Comparison of ENCODE assay signal across 1 cellular context in the genomic region with DNA sequence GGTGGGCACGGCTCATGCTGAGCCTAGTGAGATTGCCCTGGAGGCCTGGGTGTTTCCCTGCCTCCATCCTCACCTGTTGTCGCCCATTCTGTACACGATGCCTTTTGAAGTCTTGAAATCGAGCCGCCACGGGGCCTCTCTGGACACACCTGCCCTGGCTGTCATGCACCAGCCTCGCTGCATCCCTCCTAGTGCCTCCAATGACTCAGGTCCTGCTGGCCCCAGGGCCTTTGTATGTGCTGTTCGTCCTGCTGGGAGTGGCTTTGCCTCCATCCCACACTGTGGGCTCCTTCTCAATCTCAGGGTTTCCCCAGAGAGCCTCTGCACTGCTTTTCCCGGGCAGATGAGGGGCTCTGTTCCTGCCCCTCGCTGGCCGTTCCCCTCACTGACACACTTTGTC.
TF ChIP-seq lines count a peak whose summit lies in the region.

No MANE protein-coding gene starts in this region.

TF ChIP-seq in H1, 55 proteins besides CTCF, POLR2A, EP300 and RAD21:
- no peak for TF ChIP-seq CBX8 (IDR thresholded peaks at IDR 0.05; ENCODE audit: borderline replicate concordance, low read depth, low read length)
- TF ChIP-seq SUZ12 (IDR thresholded peaks at IDR 0.05; ENCODE audit: low read length): no peak
- no peak for TF ChIP-seq PHF8 (conservative IDR thresholded peaks at IDR 0.05; ENCODE audit: low read depth, low read length)
- no peak for TF ChIP-seq NANOG (IDR thresholded peaks at IDR 0.05; ENCODE audit: insufficient read depth, low read depth, low read length, poor library complexity, severe bottlenecking)
- TF ChIP-seq, protein P1, sequence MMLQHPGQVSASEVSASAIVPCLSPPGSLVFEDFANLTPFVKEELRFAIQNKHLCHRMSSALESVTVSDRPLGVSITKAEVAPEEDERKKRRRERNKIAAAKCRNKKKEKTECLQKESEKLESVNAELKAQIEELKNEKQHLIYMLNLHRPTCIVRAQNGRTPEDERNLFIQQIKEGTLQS (IDR thresholded peaks at IDR 0.05; ENCODE audit: insufficient read depth, low read depth, low read length): no peak
- no peak for TF ChIP-seq SP2 (IDR thresholded peaks at IDR 0.05; ENCODE audit: low read length)
- no peak for TF ChIP-seq CEBPB (IDR thresholded peaks at IDR 0.05; ENCODE audit: low read depth, low read length)
- no peak for TF ChIP-seq HDAC6 (IDR thresholded peaks at IDR 0.05; ENCODE audit: low read depth, low read length)
- TF ChIP-seq, protein P2, sequence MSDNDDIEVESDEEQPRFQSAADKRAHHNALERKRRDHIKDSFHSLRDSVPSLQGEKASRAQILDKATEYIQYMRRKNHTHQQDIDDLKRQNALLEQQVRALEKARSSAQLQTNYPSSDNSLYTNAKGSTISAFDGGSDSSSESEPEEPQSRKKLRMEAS (IDR thresholded peaks at IDR 0.05): no peak
- no peak for TF ChIP-seq EZH2 (IDR thresholded peaks at IDR 0.05; ENCODE audit: low read depth, low read length, severe bottlenecking)
- no peak for TF ChIP-seq BCL11A (IDR thresholded peaks at IDR 0.05; ENCODE audit: low read depth in 2 of 2, low read length in 2 of 2)
- TF ChIP-seq, protein P3, sequence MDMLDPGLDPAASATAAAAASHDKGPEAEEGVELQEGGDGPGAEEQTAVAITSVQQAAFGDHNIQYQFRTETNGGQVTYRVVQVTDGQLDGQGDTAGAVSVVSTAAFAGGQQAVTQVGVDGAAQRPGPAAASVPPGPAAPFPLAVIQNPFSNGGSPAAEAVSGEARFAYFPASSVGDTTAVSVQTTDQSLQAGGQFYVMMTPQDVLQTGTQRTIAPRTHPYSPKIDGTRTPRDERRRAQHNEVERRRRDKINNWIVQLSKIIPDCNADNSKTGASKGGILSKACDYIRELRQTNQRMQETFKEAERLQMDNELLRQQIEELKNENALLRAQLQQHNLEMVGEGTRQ (IDR thresholded peaks at IDR 0.05; ENCODE audit: low read length): no peak
- TF ChIP-seq KDM5A (IDR thresholded peaks at IDR 0.05; ENCODE audit: low read length): no peak
- no peak for TF ChIP-seq CBX5 (IDR thresholded peaks at IDR 0.05; ENCODE audit: low read depth, low read length)
